Comparison of ENCODE assay signal across 9 cellular contexts in the genomic region with DNA sequence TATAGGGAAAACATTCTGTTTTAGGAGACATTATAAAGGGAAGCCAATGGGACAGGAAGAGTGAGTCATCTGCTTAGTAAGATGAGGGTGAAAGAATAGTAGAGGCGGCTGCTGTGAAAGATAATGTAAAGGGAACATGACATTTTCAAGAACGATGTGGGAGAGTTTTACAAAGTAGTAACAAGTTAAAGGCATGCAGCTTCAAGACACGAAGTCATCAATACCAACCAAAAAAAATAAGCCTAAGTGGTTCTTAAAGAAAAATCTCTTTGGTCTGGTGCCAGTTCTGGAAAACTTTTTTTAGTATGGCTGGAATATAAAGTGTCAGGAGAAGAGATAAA. TPM values are rescaled to one million over a fixed set of nuclear protein-coding genes. Genes with fewer than 3 reads are reported as not detected.
DNase-seq lines count a peak whose midpoint lies in the region; ATAC-seq and TF ChIP-seq lines count a peak whose summit lies in the region.
"Had no signal": no experiment of that assay in that cellular context is flagged by ENCODE, and none has a peak within 500 bp of the region (broad histone marks: within the 10 kb centered on the region; RNA-seq: fewer than 3 reads in every experiment).

No MANE protein-coding gene starts in this region.

- ATAC-seq in activated naive CD8-positive, alpha-beta T cell treated with anti-CD3 and anti-CD28 coated beads, Interleukin-2, amount 10 ng/mL, durations not matched to agents 7 days and 5 days (ENCODE audit: low read depth) = peak; percentile 37
- ATAC-seq in upper lobe of left lung (ENCODE audit: low FRiP score in 2 of 2) (peak in 1 of 2 donors; percentile 57), GM18873 (IDR thresholded peaks at IDR 0.05; ENCODE audit: low FRiP score, unreplicated experiment) (no peak)

- POLR2A ChIA-PET in activated naive CD8-positive, alpha-beta T cell treated with anti-CD3 and anti-CD28 coated beads, Interleukin-2, amount 10 ng/mL, durations not matched to agents 7 days and 5 days (lab: Charles Lee) = no interaction called here

- DNase-seq in activated naive CD4-positive, alpha-beta T cell (lab: John Stamatoyannopoulos, UW) = no peak
- no peak for DNase-seq in activated naive CD8-positive, alpha-beta T cell treated with anti-CD3 and anti-CD28 coated beads, Interleukin-2, amount 10 ng/mL, durations not matched to agents 7 days and 5 days
- DNase-seq in immature natural killer cell = no peak
- no peak for DNase-seq in upper lobe of left lung
- DNase-seq in NCI-H2227 (lab: John Stamatoyannopoulos, UW; ENCODE audit: unreplicated experiment) = no peak
- no peak for DNase-seq in NCI-H1436 (lab: John Stamatoyannopoulos, UW)
- DNase-seq: Calu3 had no signal

- H3K4me3 Mint-ChIP-seq in activated naive CD4-positive, alpha-beta T cell treated with anti-CD3 and anti-CD28 coated beads, Interleukin-2, amount 50 U/mL, for 24 hours = peak overlapping the region; percentile 81
- peak overlapping the region; percentile 21 for H3K4me3 Mint-ChIP-seq in activated naive CD8-positive, alpha-beta T cell treated with anti-CD3 and anti-CD28 coated beads, Interleukin-2, amount 10 ng/mL, durations not matched to agents 7 days and 5 days
- peak overlapping the region in 1 of 5 donors; percentile 18 for H3K4me3 Mint-ChIP-seq in immature natural killer cell

- no peaks in the 10 kb centered on the region for H3K9me3 ChIP-seq in upper lobe of left lung

- H3K4me1 Mint-ChIP-seq in activated naive CD4-positive, alpha-beta T cell treated with anti-CD3 and anti-CD28 coated beads, Interleukin-2, amount 50 U/mL, for 24 hours = peaks cover 81% of the 10 kb centered on the region
- peaks cover 59% of the 10 kb centered on the region for H3K4me1 Mint-ChIP-seq in activated naive CD8-positive, alpha-beta T cell treated with anti-CD3 and anti-CD28 coated beads, Interleukin-2, amount 10 ng/mL, durations not matched to agents 7 days and 5 days
- peaks cover 55 to 83% of the 10 kb centered on the region in 2 donors for H3K4me1 Mint-ChIP-seq in immature natural killer cell

- no peaks in the 10 kb centered on the region for H3K27me3 ChIP-seq in upper lobe of left lung

- no peaks in the 10 kb centered on the region for H3K9me3 Mint-ChIP-seq in activated naive CD4-positive, alpha-beta T cell treated with anti-CD3 and anti-CD28 coated beads, Interleukin-2, amount 50 U/mL, for 24 hours
- no peaks in the 10 kb centered on the region for H3K9me3 Mint-ChIP-seq in activated naive CD8-positive, alpha-beta T cell treated with anti-CD3 and anti-CD28 coated beads, Interleukin-2, amount 10 ng/mL, durations not matched to agents 7 days and 5 days
- H3K9me3 Mint-ChIP-seq in immature natural killer cell = no peaks in the 10 kb centered on the region

- peaks cover 50 to 65% (median 54%) of the 10 kb centered on the region in 4 donors for H3K4me1 ChIP-seq in upper lobe of left lung

- peak overlapping the region in 1 of 4 donors; percentile 7 for H3K4me3 ChIP-seq in upper lobe of left lung

- H3K36me3 ChIP-seq in upper lobe of left lung = peaks cover 28 to 85% (median 57%) of the 10 kb centered on the region in 4 donors

- no peak for TF ChIP-seq CTCF in upper lobe of left lung (IDR thresholded peaks at IDR 0.05)

- TF ChIP-seq POLR2A in upper lobe of left lung (IDR thresholded peaks at IDR 0.05) = no peak

- no peak for TF ChIP-seq EP300 in upper lobe of left lung (IDR thresholded peaks at IDR 0.05)

- H3K27ac Mint-ChIP-seq in activated naive CD4-positive, alpha-beta T cell treated with anti-CD3 and anti-CD28 coated beads, Interleukin-2, amount 50 U/mL, for 24 hours = peak overlapping the region; percentile 97
- H3K27ac Mint-ChIP-seq in activated naive CD8-positive, alpha-beta T cell treated with anti-CD3 and anti-CD28 coated beads, Interleukin-2, amount 10 ng/mL, durations not matched to agents 7 days and 5 days = peak overlapping the region; percentile 70
- H3K27ac Mint-ChIP-seq in immature natural killer cell = peak overlapping the region in 5 of 6 donors; percentile 37 to 92 (median 61)

- peaks cover 43% of the 10 kb centered on the region for H3K36me3 Mint-ChIP-seq in activated naive CD4-positive, alpha-beta T cell treated with anti-CD3 and anti-CD28 coated beads, Interleukin-2, amount 50 U/mL, for 24 hours
- peaks cover 51% of the 10 kb centered on the region for H3K36me3 Mint-ChIP-seq in activated naive CD8-positive, alpha-beta T cell treated with anti-CD3 and anti-CD28 coated beads, Interleukin-2, amount 10 ng/mL, durations not matched to agents 7 days and 5 days
- peaks cover 17 to 43% (median 19%) of the 10 kb centered on the region in 3 donors for H3K36me3 Mint-ChIP-seq in immature natural killer cell

- H3K27ac ChIP-seq in upper lobe of left lung = peak overlapping the region; percentile 16 to 73 (median 66)

- H3K27me3 Mint-ChIP-seq in activated naive CD4-positive, alpha-beta T cell treated with anti-CD3 and anti-CD28 coated beads, Interleukin-2, amount 50 U/mL, for 24 hours = no peaks in the 10 kb centered on the region
- H3K27me3 Mint-ChIP-seq in activated naive CD8-positive, alpha-beta T cell treated with anti-CD3 and anti-CD28 coated beads, Interleukin-2, amount 10 ng/mL, durations not matched to agents 7 days and 5 days = no peaks in the 10 kb centered on the region
- no peaks in the 10 kb centered on the region for H3K27me3 Mint-ChIP-seq in immature natural killer cell (ENCODE audit: low read depth in 3 of 3)

- 12 to 16% methylated on average over 3 of the region's 3 CpGs for WGBS in upper lobe of left lung, 2 donors

RNA-seq across cellular contexts. Expression of a gene that starts 6.1 kb away (rescaled TPM):
- 10 to 100 TPM; 92.2 to 97.7 TPM for total RNA-seq in activated naive CD8-positive, alpha-beta T cell treated with anti-CD3 and anti-CD28 coated beads, Interleukin-2, amount 10 ng/mL, durations not matched to agents 7 days and 5 days
- polyA plus RNA-seq in immature natural killer cell = 100 to 1,000 TPM; 162 to 223 (median 166) TPM
- 100 to 1,000 TPM in 3 of 6 donors, 10 to 100 TPM in 3; 30.4 to 147 (median 102) TPM for total RNA-seq in upper lobe of left lung

RNA-seq across cellular contexts. Expression of a gene that starts 8.2 kb away (rescaled TPM):
- 1 to 10 TPM; 1.4 TPM for total RNA-seq in activated naive CD8-positive, alpha-beta T cell treated with anti-CD3 and anti-CD28 coated beads, Interleukin-2, amount 10 ng/mL, durations not matched to agents 7 days and 5 days
- 1 to 10 TPM in 1 of 3 donors, under 1 TPM in 2; 0.16 to 1.6 (median 0.85) TPM for polyA plus RNA-seq in immature natural killer cell
- 10 to 100 TPM in 1 of 6 donors, 1 to 10 TPM in 5; 2.8 to 11.2 (median 7.8) TPM for total RNA-seq in upper lobe of left lung

RNA-seq across cellular contexts. Expression of a gene that starts 28.6 kb away (rescaled TPM):
- total RNA-seq in activated naive CD8-positive, alpha-beta T cell treated with anti-CD3 and anti-CD28 coated beads, Interleukin-2, amount 10 ng/mL, durations not matched to agents 7 days and 5 days = under 1 TPM in 1 of 2 experiments, not detected in 1; 0.25 TPM
- polyA plus RNA-seq in immature natural killer cell = under 1 TPM in 1 of 3 donors, not detected in 2; 0.19 TPM
- total RNA-seq in upper lobe of left lung = 100 to 1,000 TPM in 1 of 6 donors, 10 to 100 TPM in 2, 1 to 10 TPM in 2, under 1 TPM in 1; 0.69 to 121 (median 10.0) TPM
